In the genomic region with DNA sequence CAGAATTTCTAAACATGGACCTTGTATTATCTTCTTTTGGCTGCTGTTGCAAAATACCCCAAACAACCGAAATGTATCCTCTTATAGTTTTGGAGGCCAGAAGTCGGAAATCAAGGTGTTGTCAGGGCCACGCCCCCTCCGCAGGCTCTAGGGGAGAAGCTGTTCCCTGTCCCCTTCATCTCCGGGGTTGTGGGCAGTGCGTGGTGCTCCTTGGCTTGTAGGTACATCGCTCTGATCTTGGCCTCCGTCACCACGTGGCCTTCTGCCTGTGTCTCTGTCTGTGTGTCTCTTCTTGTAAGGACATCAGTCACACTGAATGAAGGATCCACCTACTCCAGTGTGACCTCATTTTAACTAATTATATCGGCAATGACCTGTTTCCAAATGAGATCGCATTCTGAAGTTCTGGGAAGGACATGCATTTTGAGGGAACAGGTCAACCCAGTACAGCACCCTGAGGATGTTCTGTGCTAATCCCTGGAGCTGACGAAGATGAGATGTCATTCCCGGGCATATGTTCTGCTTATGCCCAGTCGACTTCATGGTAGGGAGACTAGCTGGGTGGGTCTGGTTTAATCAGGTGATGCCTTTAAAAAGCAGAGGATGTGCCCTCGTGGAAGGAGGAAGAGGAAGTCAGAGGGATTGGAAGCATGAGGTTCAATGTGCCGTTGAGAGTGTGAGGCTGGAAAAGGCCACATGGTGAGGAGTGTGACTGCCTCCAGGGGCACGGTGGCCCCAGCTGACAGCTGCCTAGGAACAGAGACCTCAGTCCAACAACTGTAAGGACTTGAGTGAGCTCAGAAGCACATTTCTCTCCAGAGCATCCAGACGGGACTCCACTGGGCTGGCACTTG, we compare ENCODE assay signal across 1 cellular context.
TF ChIP-seq lines count a peak whose summit lies in the region.

No MANE protein-coding gene starts in this region.

TF ChIP-seq in HCT116, 20 proteins besides CTCF, POLR2A, EP300 and RAD21 (continued from another document):
- TF ChIP-seq, protein P1, sequence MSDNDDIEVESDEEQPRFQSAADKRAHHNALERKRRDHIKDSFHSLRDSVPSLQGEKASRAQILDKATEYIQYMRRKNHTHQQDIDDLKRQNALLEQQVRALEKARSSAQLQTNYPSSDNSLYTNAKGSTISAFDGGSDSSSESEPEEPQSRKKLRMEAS (IDR thresholded peaks at IDR 0.05), result no peak
- TF ChIP-seq YY1 (IDR thresholded peaks at IDR 0.05; ENCODE audit: extremely low read depth, insufficient replicate concordance, low read depth, low read length) (no peak), EZH2 (IDR thresholded peaks at IDR 0.05) (no peak), ELF1 (IDR thresholded peaks at IDR 0.05; ENCODE audit: borderline replicate concordance, low read depth) (no peak), CBX3 (IDR thresholded peaks at IDR 0.05; ENCODE audit: low read depth) (no peak), SRF (IDR thresholded peaks at IDR 0.05; ENCODE audit: low read depth) (no peak), ZFX (IDR thresholded peaks at IDR 0.05) (no peak), EZH2phosphoT487 (IDR thresholded peaks at IDR 0.05; ENCODE audit: borderline replicate concordance) (no peak), SIN3A (IDR thresholded peaks at IDR 0.05; ENCODE audit: low read depth) (no peak), JUND (IDR thresholded peaks at IDR 0.05) (no peak), EGR1 (IDR thresholded peaks at IDR 0.05; ENCODE audit: low read depth) (no peak), FOSL1 (IDR thresholded peaks at IDR 0.05; ENCODE audit: low read depth) (no peak), POLR2AphosphoS5 (IDR thresholded peaks at IDR 0.05; ENCODE audit: low read depth, low read length) (no peak), SP1 (IDR thresholded peaks at IDR 0.05; ENCODE audit: low read depth) (no peak)
- TF ChIP-seq, protein P2, sequence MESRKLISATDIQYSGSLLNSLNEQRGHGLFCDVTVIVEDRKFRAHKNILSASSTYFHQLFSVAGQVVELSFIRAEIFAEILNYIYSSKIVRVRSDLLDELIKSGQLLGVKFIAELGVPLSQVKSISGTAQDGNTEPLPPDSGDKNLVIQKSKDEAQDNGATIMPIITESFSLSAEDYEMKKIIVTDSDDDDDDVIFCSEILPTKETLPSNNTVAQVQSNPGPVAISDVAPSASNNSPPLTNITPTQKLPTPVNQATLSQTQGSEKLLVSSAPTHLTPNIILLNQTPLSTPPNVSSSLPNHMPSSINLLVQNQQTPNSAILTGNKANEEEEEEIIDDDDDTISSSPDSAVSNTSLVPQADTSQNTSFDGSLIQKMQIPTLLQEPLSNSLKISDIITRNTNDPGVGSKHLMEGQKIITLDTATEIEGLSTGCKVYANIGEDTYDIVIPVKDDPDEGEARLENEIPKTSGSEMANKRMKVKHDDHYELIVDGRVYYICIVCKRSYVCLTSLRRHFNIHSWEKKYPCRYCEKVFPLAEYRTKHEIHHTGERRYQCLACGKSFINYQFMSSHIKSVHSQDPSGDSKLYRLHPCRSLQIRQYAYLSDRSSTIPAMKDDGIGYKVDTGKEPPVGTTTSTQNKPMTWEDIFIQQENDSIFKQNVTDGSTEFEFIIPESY (IDR thresholded peaks at IDR 0.05; ENCODE audit: extremely low read depth, insufficient replicate concordance, low read length), result no peak
- TF ChIP-seq, protein P3, sequence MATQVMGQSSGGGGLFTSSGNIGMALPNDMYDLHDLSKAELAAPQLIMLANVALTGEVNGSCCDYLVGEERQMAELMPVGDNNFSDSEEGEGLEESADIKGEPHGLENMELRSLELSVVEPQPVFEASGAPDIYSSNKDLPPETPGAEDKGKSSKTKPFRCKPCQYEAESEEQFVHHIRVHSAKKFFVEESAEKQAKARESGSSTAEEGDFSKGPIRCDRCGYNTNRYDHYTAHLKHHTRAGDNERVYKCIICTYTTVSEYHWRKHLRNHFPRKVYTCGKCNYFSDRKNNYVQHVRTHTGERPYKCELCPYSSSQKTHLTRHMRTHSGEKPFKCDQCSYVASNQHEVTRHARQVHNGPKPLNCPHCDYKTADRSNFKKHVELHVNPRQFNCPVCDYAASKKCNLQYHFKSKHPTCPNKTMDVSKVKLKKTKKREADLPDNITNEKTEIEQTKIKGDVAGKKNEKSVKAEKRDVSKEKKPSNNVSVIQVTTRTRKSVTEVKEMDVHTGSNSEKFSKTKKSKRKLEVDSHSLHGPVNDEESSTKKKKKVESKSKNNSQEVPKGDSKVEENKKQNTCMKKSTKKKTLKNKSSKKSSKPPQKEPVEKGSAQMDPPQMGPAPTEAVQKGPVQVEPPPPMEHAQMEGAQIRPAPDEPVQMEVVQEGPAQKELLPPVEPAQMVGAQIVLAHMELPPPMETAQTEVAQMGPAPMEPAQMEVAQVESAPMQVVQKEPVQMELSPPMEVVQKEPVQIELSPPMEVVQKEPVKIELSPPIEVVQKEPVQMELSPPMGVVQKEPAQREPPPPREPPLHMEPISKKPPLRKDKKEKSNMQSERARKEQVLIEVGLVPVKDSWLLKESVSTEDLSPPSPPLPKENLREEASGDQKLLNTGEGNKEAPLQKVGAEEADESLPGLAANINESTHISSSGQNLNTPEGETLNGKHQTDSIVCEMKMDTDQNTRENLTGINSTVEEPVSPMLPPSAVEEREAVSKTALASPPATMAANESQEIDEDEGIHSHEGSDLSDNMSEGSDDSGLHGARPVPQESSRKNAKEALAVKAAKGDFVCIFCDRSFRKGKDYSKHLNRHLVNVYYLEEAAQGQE (IDR thresholded peaks at IDR 0.05; ENCODE audit: low read depth), result no peak
